ENCODE assay signal across 20 cellular contexts in the genomic region with DNA sequence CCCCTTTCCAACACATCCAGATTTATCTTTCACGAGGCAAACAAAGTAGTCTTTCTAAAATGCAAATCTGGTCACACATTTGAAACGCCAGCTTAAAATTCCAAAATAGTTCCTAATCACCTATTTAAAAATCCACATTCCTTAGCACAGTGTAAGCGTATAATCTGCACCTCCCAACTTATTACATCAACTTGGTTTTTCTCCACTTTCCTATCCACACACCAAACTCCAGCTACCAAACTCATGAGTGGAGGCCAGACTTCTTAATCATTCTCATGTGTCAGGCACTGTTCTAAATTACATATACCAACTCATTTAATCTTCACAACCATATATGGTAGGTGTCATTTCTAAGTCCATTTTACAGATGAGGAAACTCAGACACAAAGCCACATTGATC.
"Had no signal": no experiment of that assay in that cellular context is flagged by ENCODE, and none has a peak within 500 bp of the region (broad histone marks: within the 10 kb centered on the region; RNA-seq: fewer than 3 reads in every experiment).

No MANE protein-coding gene starts in this region.

- ATAC-seq: left ventricle myocardium superior, natural killer cell, WTC11 had no signal

- H3K27ac ChIP-seq: adrenal gland, right atrium auricular region, upper lobe of left lung had no signal

- H3K4me1 ChIP-seq: adrenal gland, right atrium auricular region, upper lobe of left lung had no signal

- DNase-seq: activated CD8-positive, alpha-beta memory T cell treated with anti-CD3 and anti-CD28 coated beads, Interleukin-2, amount 50 U/mL, for 4 hours; activated naive CD4-positive, alpha-beta T cell; activated T-cell treated with anti-CD3 and anti-CD28 coated beads, Interleukin-2, amount 50 U/mL, for 24 hours; adrenal gland; cerebellar nuclear complex; cortex of kidney; endodermal cell; hippocampal formation; kidney glomerular epithelial cell; left ventricle myocardium superior; mammary epithelial cell; midbrain; natural killer cell; stimulated activated CD4-positive, alpha-beta T cell treated with anti-CD3 and anti-CD28 coated beads, Interleukin-4, amount 100 ng/mL, for 24 hours; stimulated activated naive CD4-positive, alpha-beta T cell treated with Interleukin-2 at 50 U/mL for 16 hours; T-helper 9 cell; upper lobe of left lung had no signal

- H3K27me3 ChIP-seq: adrenal gland, right atrium auricular region, upper lobe of left lung had no signal

- FAIRE-seq: frontal cortex had no signal
